In the genomic region with DNA sequence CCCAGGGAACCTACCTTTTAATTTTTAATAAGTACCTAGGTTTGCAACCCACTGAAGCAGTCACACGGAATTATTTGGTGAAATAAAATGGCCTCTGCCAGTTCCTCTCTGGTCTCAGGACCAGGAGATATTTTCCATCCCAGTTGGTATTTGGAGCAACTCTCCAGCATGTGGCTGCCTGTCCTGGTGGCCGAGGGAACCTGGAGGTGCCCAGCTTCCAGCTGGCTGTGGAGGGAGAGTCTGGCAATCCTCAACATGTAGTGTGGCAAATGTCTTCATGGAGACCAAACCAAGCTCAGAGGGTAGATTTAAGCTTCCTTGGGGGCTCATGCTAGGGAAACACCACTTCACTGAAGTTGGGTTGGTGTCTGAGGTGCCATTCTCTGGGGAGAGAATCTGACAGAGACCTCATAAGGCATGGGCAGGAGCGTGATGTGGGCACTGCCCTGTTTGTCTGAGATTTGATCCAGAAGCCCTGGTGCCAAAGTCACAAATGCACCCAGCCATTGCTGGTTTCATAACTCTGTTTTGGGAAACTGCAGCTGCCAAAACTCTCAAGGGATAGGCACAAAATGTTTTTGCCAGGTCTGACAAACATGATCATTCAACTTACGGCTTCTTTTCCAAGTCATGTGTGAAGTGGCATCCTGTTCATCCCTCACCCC, we compare ENCODE assay signal across 20 cellular contexts. TPM values are rescaled to one million over a fixed set of nuclear protein-coding genes. Genes with fewer than 3 reads are reported as not detected.
A peak's percentile ranks its signal among the peaks of the same experiment; 100 is the strongest.
DNase-seq lines count a peak whose midpoint lies in the region; ATAC-seq and TF ChIP-seq lines count a peak whose summit lies in the region.
"Had no signal": no experiment of that assay in that cellular context is flagged by ENCODE, and none has a peak within 500 bp of the region (broad histone marks: within the 10 kb centered on the region; RNA-seq: fewer than 3 reads in every experiment).

No MANE protein-coding gene starts in this region.

- TF ChIP-seq CTCF in heart left ventricle (IDR thresholded peaks at IDR 0.05) (no peak), left ventricle myocardium inferior (IDR thresholded peaks at IDR 0.05; ENCODE audit: borderline replicate concordance) (no peak)

- DNase-seq in heart left ventricle = no peak
- no peak for DNase-seq in Right ventricle myocardium inferior (ENCODE audit: missing footprints)
- DNase-seq in left ventricle myocardium inferior = no peak
- peak; percentile 32 for DNase-seq in renal cortical epithelial cell (ENCODE audit: low read depth)
- no peak for DNase-seq in NCI-H2107 treated with DMSO at 0.1 percent for 48 hours (lab: John Stamatoyannopoulos, UW; ENCODE audit: unreplicated experiment)
- no peak for DNase-seq in ureter (ENCODE audit: low spot score)
- no peak for DNase-seq in AG08395 (ENCODE audit: low spot score)
- DNase-seq: 8988T; activated CD4-positive, alpha-beta T cell treated with anti-CD3 and anti-CD28 coated beads, Interleukin-2, amount 10 ng/mL, durations not matched to agents 7 days and 5 days; activated CD8-positive, alpha-beta memory T cell treated with anti-CD3 and anti-CD28 coated beads, Interleukin-2, amount 50 U/mL, for 4 hours; activated effector memory CD4-positive, alpha-beta T cell treated with anti-CD3 and anti-CD28 coated beads, Interleukin-2, amount 50 U/mL, for 16 hours; NCI-H1092; NCI-H510A treated with DMSO at 0.1 percent for 48 hours; retina; stimulated activated CD4-positive, alpha-beta T cell treated with anti-CD3 and anti-CD28 coated beads, Interleukin-1b, Interleukin-23, amount 100 ng/mL, for 48 hours; stimulated activated naive CD8-positive, alpha-beta T cell treated with anti-CD3 and anti-CD28 coated beads, Interleukin-15, amount 100 ng/mL, for 72 hours had no signal

- no peak for TF ChIP-seq POLR2A in heart left ventricle (IDR thresholded peaks at IDR 0.05)

- H3K27ac ChIP-seq in heart left ventricle = peak overlapping the region in 9 of 12 donors; percentile 9 to 86 (median 42)
- H3K27ac ChIP-seq in left ventricle myocardium inferior (replicated peaks) = peak overlapping the region; percentile 94

- H3K36me3 ChIP-seq in heart left ventricle (no peaks in the 10 kb centered on the region), left ventricle myocardium inferior (no peaks in the 10 kb centered on the region)

- H3K9me3 ChIP-seq in heart left ventricle (peaks cover 0 to 9% (median 0%) of the 10 kb centered on the region in 12 donors), left ventricle myocardium inferior (replicated peaks) (peaks cover 7% of the 10 kb centered on the region)

- H3K27me3 ChIP-seq in heart left ventricle = no peaks in the 10 kb centered on the region
- H3K27me3 ChIP-seq in left ventricle myocardium inferior (ENCODE audit: low read depth) = no peaks in the 10 kb centered on the region

- intact Hi-C loops in heart left ventricle (cut with DNase I) = loop anchor here in 7 of 10 donors (5.0 kb wide), 4 partner anchors 48 to 163 kb away; partner anchors contain the start of genes MT2A (in 6 of the 7), BBS2 (in 1 of the 7), MT1A (in 1 of the 7) and MT1E (in 1 of the 7)
- intact Hi-C loops in Right ventricle myocardium inferior (cut with DNase I) = loop anchor here (5.0 kb wide), 1 partner anchor 48 kb away; the partner anchor contains the start of gene MT1A
- intact Hi-C loops in left ventricle myocardium inferior (cut with micrococcal nuclease) = no loop called here

- H3K4me3 ChIP-seq in heart left ventricle = peak overlapping the region in 1 of 12 donors; percentile 68
- H3K4me3 ChIP-seq in left ventricle myocardium inferior = peak overlapping the region; percentile 80

- ATAC-seq in heart left ventricle (peak in 1 of 4 donors; percentile 8), Right ventricle myocardium inferior (no peak), HG03025 (IDR thresholded peaks at IDR 0.05; ENCODE audit: low FRiP score, unreplicated experiment) (no peak)
- ATAC-seq: HCT116; stimulated activated naive CD8-positive, alpha-beta T cell treated with anti-CD3 and anti-CD28 coated beads, Interleukin-15, amount 100 ng/mL, for 72 hours had no signal

- 52 to 82% (median 64%) methylated on average over 4 of the region's 4 CpGs for WGBS in heart left ventricle, 4 donors

- H3K4me1 ChIP-seq in heart left ventricle = peaks cover 0 to 47% (median 22%) of the 10 kb centered on the region in 12 donors
- peaks cover 54% of the 10 kb centered on the region for H3K4me1 ChIP-seq in left ventricle myocardium inferior

RNA-seq across cellular contexts. Expression of gene MT1X, which starts 2.8 kb away (rescaled TPM):
- total RNA-seq in heart left ventricle = 100 to 1,000 TPM in 4 of 9 donors, 10 to 100 TPM in 5; 20.6 to 918 (median 77.7) TPM
- 100 to 1,000 TPM; 144 to 145 TPM for polyA plus RNA-seq in heart left ventricle
- 108 TPM for total RNA-seq in Right ventricle myocardium inferior
- total RNA-seq in left ventricle myocardium inferior = 91.8 TPM
- 63.2 and 75.2 TPM in 2 replicates for total RNA-seq in renal cortical epithelial cell
- total RNA-seq in ureter = 110 TPM

RNA-seq across cellular contexts. Expression of gene MT1H, which starts 15.4 kb away (rescaled TPM):
- total RNA-seq in heart left ventricle (1 to 10 TPM in 2 of 9 donors, not detected in 7; 2.2 to 3.1 TPM), Right ventricle myocardium inferior (not detected), left ventricle myocardium inferior (not detected), renal cortical epithelial cell (1.4 and 8.9 TPM in 2 replicates), ureter (not detected)
- not detected for polyA plus RNA-seq in heart left ventricle
- total RNA-seq: endothelial cell of umbilical vein had no signal
- polyA plus RNA-seq: BJ, endothelial cell of umbilical vein had no signal

RNA-seq across cellular contexts. Expression of gene MT1G, which starts 17.2 kb away (rescaled TPM):
- 10 to 100 TPM in 1 of 9 donors, 1 to 10 TPM in 2, not detected in 6; 1.4 to 19.1 (median 6.0) TPM for total RNA-seq in heart left ventricle
- polyA plus RNA-seq in heart left ventricle = 1 to 10 TPM in 1 of 2 donors, not detected in 1; 7.2 TPM
- total RNA-seq in Right ventricle myocardium inferior = not detected
- not detected for total RNA-seq in left ventricle myocardium inferior
- 7.8 and 10.5 TPM in 2 replicates for total RNA-seq in renal cortical epithelial cell
- 2.9 TPM for total RNA-seq in ureter
- total RNA-seq: endothelial cell of umbilical vein had no signal
- polyA plus RNA-seq: endothelial cell of umbilical vein had no signal

RNA-seq across cellular contexts. Expression of gene MT1F, which starts 27.3 kb away (rescaled TPM):
- 1 to 10 TPM in 7 of 9 donors, not detected in 2; 1.3 to 8.1 (median 3.3) TPM for total RNA-seq in heart left ventricle
- polyA plus RNA-seq in heart left ventricle = 1 to 10 TPM; 1.3 to 1.4 TPM
- 2.2 TPM for total RNA-seq in Right ventricle myocardium inferior
- total RNA-seq in left ventricle myocardium inferior = 0.85 TPM
- 11.0 and 11.1 TPM in 2 replicates for total RNA-seq in renal cortical epithelial cell
- total RNA-seq in ureter = 8.7 TPM

RNA-seq across cellular contexts. Expression of gene MT1B, which starts 33.4 kb away (rescaled TPM):
- not detected for total RNA-seq in heart left ventricle
- polyA plus RNA-seq in heart left ventricle = not detected
- not detected for total RNA-seq in Right ventricle myocardium inferior
- total RNA-seq in left ventricle myocardium inferior = not detected
- not detected in 2 replicates for total RNA-seq in renal cortical epithelial cell
- not detected for total RNA-seq in ureter
- total RNA-seq: activated CD4-positive, alpha-beta T cell treated with anti-CD3 and anti-CD28 coated beads, Interleukin-2, amount 10 ng/mL, durations not matched to agents 7 days and 5 days; endothelial cell of umbilical vein had no signal
- polyA plus RNA-seq: BJ, endothelial cell of umbilical vein had no signal
